In the genomic region with DNA sequence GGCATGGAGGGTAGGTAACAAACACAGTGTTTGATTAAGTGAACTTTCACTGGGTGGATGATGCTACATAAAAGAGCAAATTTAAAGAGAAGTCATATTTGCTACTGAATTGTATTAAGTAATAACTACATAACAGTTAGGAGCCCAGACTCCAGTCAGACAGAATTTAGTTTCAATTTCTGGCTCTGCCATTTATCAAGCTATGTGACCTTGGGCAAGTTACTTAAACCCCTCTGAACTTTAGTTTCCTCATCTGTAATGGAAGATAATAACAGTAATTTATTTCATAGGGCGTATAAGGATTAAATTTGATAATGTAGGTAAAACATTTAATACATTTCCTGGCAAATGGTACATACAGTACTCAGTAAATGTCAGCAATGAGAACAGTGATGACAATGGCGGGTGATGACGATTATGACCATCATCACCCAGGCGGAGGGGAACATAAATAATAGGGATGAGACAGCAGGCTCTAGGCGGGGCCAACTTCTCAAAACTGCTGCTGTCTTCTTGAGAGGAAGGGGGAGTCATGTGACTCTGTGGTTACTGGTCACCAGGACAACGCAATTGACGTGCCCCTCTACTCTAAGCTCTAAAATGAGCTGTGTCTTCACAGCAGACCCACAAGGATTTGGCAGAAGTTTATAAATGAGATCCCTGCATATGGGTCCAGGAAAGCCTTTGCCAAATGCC, we compare ENCODE assay signal across 8 cellular contexts. TPM values are rescaled to one million over a fixed set of nuclear protein-coding genes. Genes with fewer than 3 reads are reported as not detected.
DNase-seq lines count a peak whose midpoint lies in the region; ATAC-seq, FAIRE-seq and TF ChIP-seq lines count a peak whose summit lies in the region.

No MANE protein-coding gene starts in this region.

- H3K9me3 Mint-ChIP-seq in HFFc6: no peaks in the 10 kb centered on the region

- TF ChIP-seq CTCF in HFFc6 (IDR thresholded peaks at IDR 0.05): no peak

- H3K36me3 Mint-ChIP-seq in HFFc6 (ENCODE audit: low read depth): peaks cover 28% of the 10 kb centered on the region

- DNase-seq in GM12892 (ENCODE audit: insufficient read length) (peak; percentile 45), HFFc6 (peak; percentile 85), OCI-M1 (lab: John Stamatoyannopoulos, UW) (peak; percentile 97), Right ventricle myocardium superior (peak; percentile 68), NCI-H2107 treated with DMSO at 0.1 percent for 48 hours (lab: John Stamatoyannopoulos, UW; ENCODE audit: unreplicated experiment) (no peak)
- peak; percentile 43 to 64 for DNase-seq in activated T-cell treated with anti-CD3 and anti-CD28 coated beads, Interleukin-2, amount 50 U/mL, for 48 hours
- DNase-seq in stimulated activated CD4-positive, alpha-beta T cell treated with anti-CD3 and anti-CD28 coated beads, Interleukin-15, amount 100 ng/mL, for 48 hours (ENCODE audit: low read depth in 2 of 2): peak; percentile 36 to 39

- peak; percentile 64 for FAIRE-seq in GM12892 (lab: Jason Lieb, UNC)

- H3K4me1 Mint-ChIP-seq in HFFc6 (ENCODE audit: low read depth): peaks cover 60% of the 10 kb centered on the region

- no peak for TF ChIP-seq POLR2A in GM12892 (IDR thresholded peaks at IDR 0.05; ENCODE audit: low read depth, low read length)

- intact Hi-C loops in Right ventricle myocardium superior (cut with DNase I): no loop called here

- H3K4me3 Mint-ChIP-seq in HFFc6: peak overlapping the region; percentile 69

- ATAC-seq in Right ventricle myocardium superior (ENCODE audit: poor library complexity) (peak; percentile 65), GM19455 (IDR thresholded peaks at IDR 0.05; ENCODE audit: unreplicated experiment) (no peak)

- H3K27me3 Mint-ChIP-seq in HFFc6 (ENCODE audit: insufficient read depth): peaks cover 3% of the 10 kb centered on the region; the same call in 1 of the 2 replicates

- peak overlapping the region; percentile 87 for H3K27ac Mint-ChIP-seq in HFFc6

RNA-seq across cellular contexts. Expression of gene DNMBP, which starts 15.6 kb away (rescaled TPM):
- 12.1 TPM for polyA plus RNA-seq in GM12892 (2012; ENCODE audit: missing spikeins)
- total RNA-seq in HFFc6 (2021; fragmentation: NEBNext Ultra II Directional; extraction: Animal tissue kit (Norgen Biotek cat#: 25700)): 10 to 100 TPM; 24.9 to 44.7 (median 28.6) TPM
- total RNA-seq in Right ventricle myocardium superior: 5.7 TPM
